ENCODE assay signal across 8 cellular contexts in genomic region chr2:68909793-68910674, GRCh38.
DNase-seq lines count a peak whose midpoint lies in the region; ATAC-seq lines count a peak whose summit lies in the region.

No MANE protein-coding gene starts in this region.

- H3K36me3 ChIP-seq in HAP-1 (replicated peaks) (no peaks in the 10 kb centered on the region), iPS DF 6.9 (ENCODE audit: control insufficient read depth, insufficient read depth, low read length) (no peaks in the 10 kb centered on the region)

- no peak overlapping the region for H3K27ac ChIP-seq in iPS DF 6.9 (ENCODE audit: low read length)

- WGBS in iPS DF 6.9 (ENCODE audit: insufficient coverage, insufficient read length) = no CpG with 5 or more reads among the region's 3 CpGs

- DNase-seq in DMS 273 treated with DMSO at 0.1 percent for 48 hours (lab: John Stamatoyannopoulos, UW) (peak; percentile 15), HAP-1 (ENCODE audit: low spot score in 2 of 2) (peak; percentile 48 to 82), NCI-H146 (lab: John Stamatoyannopoulos, UW) (peak; percentile 82), T-helper 2 cell (peak in 4 of 5 experiments; percentile 20 to 85 (median 53)), anterior cingulate cortex (lab: John Stamatoyannopoulos, UW) (peak in 33 of 58 donors; percentile 1 to 68 (median 23)), iPS DF 6.9 (ENCODE audit: low read depth, low spot score) (peak; percentile 63)
- DNase-seq in stimulated activated CD4-positive, alpha-beta T cell treated with anti-CD3 and anti-CD28 coated beads, Interleukin-15, amount 100 ng/mL, for 48 hours (ENCODE audit: low read depth in 2 of 2) = peak; percentile 42 to 71

- H3K27me3 ChIP-seq in HAP-1 (ENCODE audit: low read depth) = no peaks in the 10 kb centered on the region
- H3K27me3 ChIP-seq in iPS DF 6.9 (ENCODE audit: control insufficient read depth, insufficient read depth, low read length) = no peaks in the 10 kb centered on the region

- H3K9me3 ChIP-seq in HAP-1 (no peaks in the 10 kb centered on the region), iPS DF 6.9 (ENCODE audit: control insufficient read depth, insufficient read depth, low read length) (no peaks in the 10 kb centered on the region)

- in situ Hi-C loops in HAP-1 (cut with MboI; ENCODE audit: low sequenced_read_pairs) = loop anchor here (10.0 to 25.0 kb wide), 2 partner anchors 173 to 445 kb away; partner anchors contain the start of genes APLF, ARHGAP25 and FBXO48

- no peak for ATAC-seq in HG03469 (IDR thresholded peaks at IDR 0.05; ENCODE audit: unreplicated experiment)

- no peak overlapping the region for H3K4me3 ChIP-seq in HAP-1
- no peak overlapping the region for H3K4me3 ChIP-seq in iPS DF 6.9 (ENCODE audit: low read length)

- peaks cover 18% of the 10 kb centered on the region for H3K4me1 ChIP-seq in HAP-1
- H3K4me1 ChIP-seq in iPS DF 6.9 (ENCODE audit: control insufficient read depth, insufficient read depth, low read length) = peaks cover 7% of the 10 kb centered on the region

Comparison
In these comparisons a context has a peak if more than half of its experiments do, and no peak if none do; other contexts are left out.
1. DNase-seq: peak in every context shown above with its lines; median percentile 82 in NCI-H146; 65 in HAP-1; 63 in iPS DF 6.9; 56 in stimulated activated CD4-positive, alpha-beta T cell treated with anti-CD3 and anti-CD28 coated beads, Interleukin-15, amount 100 ng/mL, for 48 hours; 53 in T-helper 2 cell; 23 in anterior cingulate cortex; 15 in DMS 273 treated with DMSO at 0.1 percent for 48 hours.